In genomic region chr4:188086858-188087257, GRCh38 we compare ENCODE assay signal across 36 cellular contexts. TPM values are rescaled to one million over a fixed set of nuclear protein-coding genes. Genes with fewer than 3 reads are reported as not detected.
"Had no signal": no experiment of that assay in that cellular context is flagged by ENCODE, and none has a peak within 500 bp of the region (broad histone marks: within the 10 kb centered on the region; RNA-seq: fewer than 3 reads in every experiment).

No MANE protein-coding gene starts in this region.

- DNase-seq: Karpas-422, Kasumi-1, MG63, MM.1S, MV-4-11, NCI-H1048, NCI-H1092, NCI-H1092 treated with DMSO at 0.1 percent for 48 hours, NCI-H1105, NCI-H1105 treated with DMSO at 0.1 percent for 48 hours, NCI-H1417, NCI-H1417 treated with DMSO at 0.1 percent for 48 hours, NCI-H1436, NCI-H1436 treated with DMSO at 0.1 percent for 48 hours, NCI-H146, NCI-H1694, NCI-H1694 treated with DMSO at 0.1 percent for 48 hours, NCI-H187, NCI-H187 treated with DMSO at 0.1 percent for 48 hours, NCI-H1930, NCI-H2029, NCI-H2029 treated with DMSO at 0.1 percent for 48 hours, NCI-H2081, NCI-H2081 treated with DMSO at 0.1 percent for 48 hours, NCI-H2107, NCI-H2171, NCI-H2171 treated with DMSO at 0.1 percent for 48 hours, NCI-H2227 treated with DMSO at 0.1 percent for 48 hours, NCI-H226, NCI-H345, NCI-H446, NCI-H446 treated with DMSO at 0.1 percent for 48 hours, NCI-H510A had no signal

RNA-seq across cellular contexts. Expression of gene TRIML2, which starts 22.5 kb away (rescaled TPM):
- total RNA-seq: LHCN-M2 had no signal

RNA-seq across cellular contexts. Expression of gene TRIML1, which starts 52.4 kb away (rescaled TPM):
- total RNA-seq: LHCN-M2, MCF 10A, NCI-H460 had no signal
